In genomic region chr15:86004061-86004460, GRCh38 we compare ENCODE assay signal across 21 cellular contexts.
DNase-seq lines count a peak whose midpoint lies in the region; ATAC-seq, FAIRE-seq and TF ChIP-seq lines count a peak whose summit lies in the region.
"Had no signal": no experiment of that assay in that cellular context is flagged by ENCODE, and none has a peak within 500 bp of the region (broad histone marks: within the 10 kb centered on the region; RNA-seq: fewer than 3 reads in every experiment).

No MANE protein-coding gene starts in this region.

- H3K27me3 ChIP-seq in H1 (replicated peaks in 1 of 4; ENCODE audit: control insufficient read depth in 3 of 4, extremely low read depth in 1 of 4, insufficient read depth in 3 of 4, low read length in 3 of 4) = no peaks in the 10 kb centered on the region
- H3K27me3 ChIP-seq in lower lobe of right lung (ENCODE audit: low read depth) = no peaks in the 10 kb centered on the region
- H3K27me3 ChIP-seq in upper lobe of right lung = no peaks in the 10 kb centered on the region
- H3K27me3 ChIP-seq: BLaER1 treated with 17β-estradiol and CSF1 and Interleukin-3, amounts not matched to agents 10 nM and 100 nM had no signal

- H3K27ac ChIP-seq in H1 (ENCODE audit: low read depth, low read length) = no peak overlapping the region
- H3K27ac ChIP-seq in lower lobe of right lung = no peak overlapping the region
- no peak overlapping the region for H3K27ac ChIP-seq in upper lobe of right lung
- H3K27ac ChIP-seq: A549; BLaER1 treated with 17β-estradiol and CSF1 and Interleukin-3, amounts not matched to agents 10 nM and 100 nM; C4-2B had no signal

- no peak for TF ChIP-seq POLR2A in H1 (IDR thresholded peaks at IDR 0.05; ENCODE audit: control extremely low read depth in 1 of 2, low read depth in 2 of 2, low read length in 2 of 2)

- POLR2A ChIA-PET in H1 (lab: Charles Lee; ENCODE audit: partially characterized antibody) = no interaction called here

- H4K91ac ChIP-seq in H1 (replicated peaks; ENCODE audit: insufficient read length, low read length) = no peak overlapping the region

- H2AFZ ChIP-seq in H1 (ENCODE audit: low read length) = no peak overlapping the region

- no peak overlapping the region; a peak in 1 of 7 replicates for H3K9ac ChIP-seq in H1 (replicated peaks in 1 of 4; ENCODE audit: extremely low read depth in 1 of 4, low read depth in 3 of 4, low read length in 3 of 4)
- H3K9ac ChIP-seq: BLaER1 treated with 17β-estradiol and CSF1 and Interleukin-3, amounts not matched to agents 10 nM and 100 nM had no signal

- no peak overlapping the region for H3K18ac ChIP-seq in H1 (ENCODE audit: extremely low read depth, low read length)

- H3K14ac ChIP-seq in H1 (ENCODE audit: insufficient read length) = no peak overlapping the region

- no peak for FAIRE-seq in H1 (lab: Jason Lieb, UNC)
- FAIRE-seq: A549, D721Med, G401.6, GM12891, GM19239 had no signal

- no peaks in the 10 kb centered on the region for H3K23me2 ChIP-seq in H1 (ENCODE audit: low read depth, low read length)

- CTCF ChIA-PET in H1 (lab: Charles Lee; ENCODE audit: partially characterized antibody) = interaction anchor here (0.6 to 1.9 kb wide), 5 partner anchors 9 to 610 kb away, joined by 3 to 5 read pairs (median 4); no protein-coding TSS in a partner anchor

- no peaks in the 10 kb centered on the region for H3K4me1 ChIP-seq in H1 (replicated peaks in 1 of 4; ENCODE audit: control insufficient read depth in 3 of 4, insufficient read depth in 4 of 4, low read length in 3 of 4)
- H3K4me1 ChIP-seq in lower lobe of right lung = no peaks in the 10 kb centered on the region
- no peaks in the 10 kb centered on the region for H3K4me1 ChIP-seq in upper lobe of right lung
- H3K4me1 ChIP-seq: A549, Caco-2 had no signal

- no peaks in the 10 kb centered on the region for H3K79me1 ChIP-seq in H1 (ENCODE audit: low read depth, low read length)

- no peak overlapping the region for H4K5ac ChIP-seq in H1 (ENCODE audit: insufficient read length, low read depth, low read length)

- TF ChIP-seq RAD21 in H1 (IDR thresholded peaks at IDR 0.05 in 1 of 2, conservative IDR thresholded peaks at IDR 0.05 in 1 of 2; ENCODE audit: low read depth in 2 of 2, low read length in 2 of 2) = no peak

- 92% methylated on average over 4 of the region's 4 CpGs; no CpG with 5 or more reads in 1 of the 2 experiments for WGBS in H1 (ENCODE audit: extremely low coverage in 1 of 2, insufficient coverage in 1 of 2, insufficient read length in 1 of 2, insufficient replicate concordance in 2 of 2, low coverage in 1 of 2, low lambda C conversion rate in 2 of 2, missing lambda C conversion rate in 1 of 2), 2 experiments

- H2BK12ac ChIP-seq in H1 (ENCODE audit: low read depth, low read length) = no peak overlapping the region

- no peak overlapping the region for H2BK120ac ChIP-seq in H1 (replicated peaks; ENCODE audit: low read depth, low read length)

- no peaks in the 10 kb centered on the region for H3K9me3 ChIP-seq in H1 (ENCODE audit: insufficient read depth in 2 of 2, low read depth in 1 of 2, low read length in 1 of 2)
- H3K9me3 ChIP-seq in lower lobe of right lung = no peaks in the 10 kb centered on the region
- no peaks in the 10 kb centered on the region for H3K9me3 ChIP-seq in upper lobe of right lung
- H3K9me3 ChIP-seq: A549, Caco-2 had no signal

- no peak overlapping the region for H3K56ac ChIP-seq in H1 (replicated peaks; ENCODE audit: insufficient read length, low read depth, low read length)

- H2BK5ac ChIP-seq in H1 (ENCODE audit: low read depth, low read length) = no peak overlapping the region

- no peak overlapping the region for H4K8ac ChIP-seq in H1 (ENCODE audit: extremely low read depth, insufficient read depth, low read length)

- no peak for TF ChIP-seq EP300 in H1 (IDR thresholded peaks at IDR 0.05; ENCODE audit: borderline replicate concordance in 1 of 2, low read depth in 2 of 2, low read length in 2 of 2)

- no peak overlapping the region for H2BK20ac ChIP-seq in H1 (ENCODE audit: low read length)

- no peak for DNase-seq in H1 (ENCODE audit: low read depth in 1 of 2, low spot score in 2 of 2)
- DNase-seq in lower lobe of right lung = no peak
- DNase-seq in upper lobe of right lung = no peak
- no peak for DNase-seq in NCI-H526 (lab: John Stamatoyannopoulos, UW)
- no peak for DNase-seq in effector CD4-positive, alpha-beta T cell
- DNase-seq: 8988T; AML-193; Caco-2; Calu3; CD4-positive, alpha-beta T cell; CD8-positive, alpha-beta T cell; DMS79 treated with DMSO at 0.1 percent for 48 hours; GF-D8 had no signal

- H3K4me3 ChIP-seq in H1 (ENCODE audit: extremely low read depth in 1 of 4, insufficient read depth in 2 of 4, low read depth in 3 of 4, low read length in 4 of 4) (no peak overlapping the region), lower lobe of right lung (no peak overlapping the region), upper lobe of right lung (no peak overlapping the region)
- H3K4me3 ChIP-seq: A549; BLaER1 treated with 17β-estradiol and CSF1 and Interleukin-3, amounts not matched to agents 10 nM and 100 nM had no signal

- no peak overlapping the region for H2BK15ac ChIP-seq in H1 (ENCODE audit: low read length)

- peak; percentile 41 to 63 for ATAC-seq in lower lobe of right lung
- peak; percentile 34 for ATAC-seq in upper lobe of right lung
- no peak for ATAC-seq in GM19397 (IDR thresholded peaks at IDR 0.05; ENCODE audit: unreplicated experiment)
- ATAC-seq: A549; CD8-positive, alpha-beta T cell had no signal

- no peak for TF ChIP-seq CTCF in H1 (IDR thresholded peaks at IDR 0.05; ENCODE audit: control extremely low read depth in 1 of 3, insufficient read depth in 1 of 3, low read depth in 1 of 3, low read length in 3 of 3)
- no peak for TF ChIP-seq CTCF in lower lobe of right lung (IDR thresholded peaks at IDR 0.05)
- TF ChIP-seq CTCF in upper lobe of right lung (IDR thresholded peaks at IDR 0.05) = no peak

- intact Hi-C loops in lower lobe of right lung (cut with DNase I) (no loop called here), upper lobe of right lung (cut with DNase I) (no loop called here)

- no peaks in the 10 kb centered on the region for H3K79me2 ChIP-seq in H1 (ENCODE audit: control insufficient read depth in 1 of 2, insufficient read depth in 2 of 2, low read length in 2 of 2)

- H3K23ac ChIP-seq in H1 (ENCODE audit: insufficient read length) = no peak overlapping the region

- H3K36me3 ChIP-seq in H1 (ENCODE audit: control insufficient read depth in 2 of 4, insufficient read depth in 4 of 4, low read length in 3 of 4) (no peaks in the 10 kb centered on the region), lower lobe of right lung (no peaks in the 10 kb centered on the region), upper lobe of right lung (no peaks in the 10 kb centered on the region)
- H3K36me3 ChIP-seq: BLaER1 treated with 17β-estradiol and CSF1 and Interleukin-3, amounts not matched to agents 10 nM and 100 nM had no signal

- no peaks in the 10 kb centered on the region for H4K20me1 ChIP-seq in H1 (replicated peaks in 1 of 2; ENCODE audit: control insufficient read depth in 1 of 2, insufficient read depth in 2 of 2, low read length in 2 of 2)
- H4K20me1 ChIP-seq: BLaER1 treated with 17β-estradiol and CSF1 and Interleukin-3, amounts not matched to agents 10 nM and 100 nM had no signal

- no peak overlapping the region for H3K4me2 ChIP-seq in H1 (ENCODE audit: insufficient read depth in 1 of 2, low read depth in 2 of 2, low read length in 2 of 2)
- H3K4me2 ChIP-seq: A549; BLaER1 treated with 17β-estradiol and CSF1 and Interleukin-3, amounts not matched to agents 10 nM and 100 nM had no signal

- peak overlapping the region; percentile 61 for H3K4ac ChIP-seq in H1 (replicated peaks; ENCODE audit: insufficient read length, low read depth, low read length)

- 0 out of 2 replicates have a peak overlapping the region, but pooled peaks have one; percentile 40 for H2AK5ac ChIP-seq in H1 (ENCODE audit: low read depth, low read length)

TF ChIP-seq in H1, 55 proteins besides CTCF, POLR2A, EP300 and RAD21:
- TF ChIP-seq TAF1 (IDR thresholded peaks at IDR 0.05; ENCODE audit: low read depth, low read length) (no peak), BCL11A (IDR thresholded peaks at IDR 0.05; ENCODE audit: low read depth in 2 of 2, low read length in 2 of 2) (no peak), GABPA (IDR thresholded peaks at IDR 0.05; ENCODE audit: borderline replicate concordance, insufficient read depth, low read length) (no peak), SIN3A (conservative IDR thresholded peaks at IDR 0.05 in 1 of 2, IDR thresholded peaks at IDR 0.05 in 1 of 2; ENCODE audit: low read depth in 1 of 2, low read length in 2 of 2) (no peak), GTF2F1 (IDR thresholded peaks at IDR 0.05; ENCODE audit: borderline replicate concordance, low read depth, low read length) (no peak), HDAC6 (IDR thresholded peaks at IDR 0.05; ENCODE audit: low read depth, low read length) (no peak), SIRT6 (IDR thresholded peaks at IDR 0.05; ENCODE audit: low read length) (no peak), KDM4A (IDR thresholded peaks at IDR 0.05; ENCODE audit: low read depth, low read length, severe bottlenecking) (no peak), RXRA (IDR thresholded peaks at IDR 0.05; ENCODE audit: insufficient read depth, low read depth, low read length) (no peak), CHD1 (IDR thresholded peaks at IDR 0.05; ENCODE audit: low read depth, low read length) (no peak), HDAC2 (IDR thresholded peaks at IDR 0.05; ENCODE audit: borderline replicate concordance in 1 of 2, low read depth in 2 of 2, low read length in 2 of 2) (no peak), RBBP5 (IDR thresholded peaks at IDR 0.05; ENCODE audit: borderline replicate concordance, low read depth, low read length) (no peak)
